Comparison of ENCODE assay signal across 8 cellular contexts in genomic region chr1:51518033-51518729, GRCh38. TPM values are rescaled to one million over a fixed set of nuclear protein-coding genes. Genes with fewer than 3 reads are reported as not detected.
A peak's percentile ranks its signal among the peaks of the same experiment; 100 is the strongest.
DNase-seq lines count a peak whose midpoint lies in the region; ATAC-seq and TF ChIP-seq lines count a peak whose summit lies in the region.

No MANE protein-coding gene starts in this region.

- peak overlapping the region; percentile 94 for H3K4me2 ChIP-seq in neuronal stem cell (ENCODE audit: insufficient read depth, low read length, poor library complexity, severe bottlenecking)

- BruUV-seq in A673 (replicated peaks; lab: Mats Ljungman, UMichigan): no TSS peak

- POLR2A ChIA-PET in A673 (lab: Charles Lee; ENCODE audit: low non-redundant PET): no interaction called here

- CTCF ChIA-PET in A673 (lab: Charles Lee): no interaction called here

- peak overlapping the region; percentile 82 for H2BK5ac ChIP-seq in neuronal stem cell (ENCODE audit: low read length)

- H3K9ac ChIP-seq in neuronal stem cell (ENCODE audit: low read depth, low read length, poor library complexity): peak overlapping the region; percentile 97

- H3K14ac ChIP-seq in neuronal stem cell (ENCODE audit: low read length): peak overlapping the region; percentile 89

- no peaks in the 10 kb centered on the region for H3K9me3 ChIP-seq in A673 (ENCODE audit: low read depth, low read length, poor library complexity, severe bottlenecking)
- no peaks in the 10 kb centered on the region for H3K9me3 ChIP-seq in neuronal stem cell (replicated peaks in 1 of 2; ENCODE audit: control insufficient read depth in 2 of 2, insufficient read depth in 1 of 2, low read depth in 1 of 2, low read length in 2 of 2)

- H2BK12ac ChIP-seq in neuronal stem cell (ENCODE audit: low read length): peak overlapping the region; percentile 58

- no CpG with 5 or more reads among the region's 26 CpGs for WGBS in neuronal stem cell (ENCODE audit: extremely low coverage in 2 of 2, insufficient read length in 2 of 2, insufficient replicate concordance in 1 of 2), 2 donors

- H2AFZ ChIP-seq in neuronal stem cell (ENCODE audit: low read length): peak overlapping the region; percentile 98

- H3K27me3 ChIP-seq in A673 (replicated peaks; ENCODE audit: insufficient read depth, low read depth, low read length, poor library complexity): no peaks in the 10 kb centered on the region
- no peaks in the 10 kb centered on the region for H3K27me3 ChIP-seq in neuronal stem cell (ENCODE audit: control insufficient read depth in 3 of 3, insufficient read depth in 3 of 3, low read depth in 1 of 3, low read length in 3 of 3)

- intact Hi-C loops in A673 (cut with micrococcal nuclease; ENCODE audit: unreplicated experiment): loop anchor here (5.0 kb wide), 1 partner anchor 86 kb away; no protein-coding TSS in a partner anchor

- peak; percentile 51 for DNase-seq in A673 (ENCODE audit: low spot score)
- DNase-seq in GM13977 (ENCODE audit: low spot score): peak; percentile 65
- DNase-seq in OCI-M2 (lab: John Stamatoyannopoulos, UW; ENCODE audit: unreplicated experiment): peak; percentile 54
- DNase-seq in activated effector memory CD4-positive, alpha-beta T cell treated with anti-CD3 and anti-CD28 coated beads, Interleukin-2, amount 50 U/mL, for 16 hours: peak; percentile 79
- peak; percentile 69 for DNase-seq in globus pallidus (ENCODE audit: low spot score)
- peak; percentile 32 for DNase-seq in neuronal stem cell (ENCODE audit: low spot score)

- peak overlapping the region; percentile 74 for H3K4me3 ChIP-seq in A673 (ENCODE audit: low read depth, low read length, poor library complexity, severe bottlenecking)
- peak overlapping the region; percentile 87 to 99 for H3K4me3 ChIP-seq in neuronal stem cell (ENCODE audit: low read length in 2 of 2)

- H3K4me1 ChIP-seq in A673 (ENCODE audit: insufficient read depth, low read length, poor library complexity, severe bottlenecking) (peaks cover 40% of the 10 kb centered on the region), neuronal stem cell (ENCODE audit: control insufficient read depth in 2 of 2, insufficient read depth in 1 of 2, low read depth in 1 of 2, low read length in 2 of 2) (peaks cover 5 to 6% of the 10 kb centered on the region in 2 donors)

- H2BK120ac ChIP-seq in neuronal stem cell (ENCODE audit: low read depth, low read length): no peak overlapping the region

- no peak overlapping the region for H4K8ac ChIP-seq in neuronal stem cell (ENCODE audit: low read depth, low read length)

- ATAC-seq in HG03196 (IDR thresholded peaks at IDR 0.05; ENCODE audit: unreplicated experiment) (peak; percentile 2), HG03045 (IDR thresholded peaks at IDR 0.05; ENCODE audit: unreplicated experiment) (no peak)

- no peak overlapping the region for H4K91ac ChIP-seq in neuronal stem cell (ENCODE audit: low read depth, low read length, poor library complexity)

- peak overlapping the region; percentile 55 for H3K23ac ChIP-seq in neuronal stem cell (ENCODE audit: low read depth, low read length, poor library complexity)

- peak overlapping the region; percentile 37 for H2AK5ac ChIP-seq in neuronal stem cell (ENCODE audit: low read depth, low read length)

- H3K27ac ChIP-seq in A673 (ENCODE audit: low read depth, low read length, poor library complexity, severe bottlenecking) (peak overlapping the region; percentile 64), neuronal stem cell (replicated peaks; ENCODE audit: low read length) (peak overlapping the region; percentile 91)

- peak overlapping the region; percentile 98 for H3K18ac ChIP-seq in neuronal stem cell (ENCODE audit: low read length)

- H2BK15ac ChIP-seq in neuronal stem cell (ENCODE audit: low read length): no peak overlapping the region

- H3K36me3 ChIP-seq in A673 (ENCODE audit: insufficient read depth, low read length, poor library complexity, severe bottlenecking) (no peaks in the 10 kb centered on the region), neuronal stem cell (replicated peaks in 1 of 2; ENCODE audit: control insufficient read depth in 2 of 2, insufficient read depth in 2 of 2, low read length in 2 of 2) (no peaks in the 10 kb centered on the region)

- TF ChIP-seq CTCF in A673 (conservative IDR thresholded peaks at IDR 0.05; ENCODE audit: low read depth, low read length) (no peak), GM13977 (IDR thresholded peaks at IDR 0.05; ENCODE audit: extremely low read depth, insufficient read depth, missing control alignments) (no peak)

- H3K4ac ChIP-seq in neuronal stem cell (ENCODE audit: low read length): peak overlapping the region; percentile 37

- peaks cover 8% of the 10 kb centered on the region for H3K79me1 ChIP-seq in neuronal stem cell (ENCODE audit: low read depth, low read length)

- in situ Hi-C loops in GM13977 (cut with MboI; ENCODE audit: low pct_unique_long_range_greater_than_20kb, low sequenced_read_pairs, unreplicated experiment): no loop called here

RNA-seq across cellular contexts. Expression of gene EPS15, which starts 0.9 kb away (rescaled TPM):
- total RNA-seq in A673 (2021): 50.6 and 55.6 TPM in 2 replicates
- polyA plus RNA-seq in neuronal stem cell (2013, experiment 1 of 2): 38.4 TPM
- 40.8 TPM for polyA plus RNA-seq in neuronal stem cell (2013, experiment 2 of 2)
